In genomic region chr9:123304340-123304691, GRCh38 we compare ENCODE assay signal across 26 cellular contexts. TPM values are rescaled to one million over a fixed set of nuclear protein-coding genes. Genes with fewer than 3 reads are reported as not detected.
A peak's percentile ranks its signal among the peaks of the same experiment; 100 is the strongest.
DNase-seq lines count a peak whose midpoint lies in the region; ATAC-seq and TF ChIP-seq lines count a peak whose summit lies in the region.
"Had no signal": no experiment of that assay in that cellular context is flagged by ENCODE, and none has a peak within 500 bp of the region (broad histone marks: within the 10 kb centered on the region; RNA-seq: fewer than 3 reads in every experiment).

No MANE protein-coding gene starts in this region.

- H3K4me3 Mint-ChIP-seq in activated CD8-positive, alpha-beta memory T cell treated with anti-CD3 and anti-CD28 coated beads, Interleukin-2, amount 10 ng/mL, durations not matched to agents 7 days and 5 days = no peak overlapping the region
- peak overlapping the region; percentile 28 for H3K4me3 Mint-ChIP-seq in Caco-2 (ENCODE audit: unreplicated experiment)
- peak overlapping the region in 2 of 3 donors; percentile 69 to 76 for H3K4me3 Mint-ChIP-seq in T-cell
- H3K4me3 Mint-ChIP-seq in naive thymus-derived CD4-positive, alpha-beta T cell = peak overlapping the region; percentile 68 to 87 (median 80)
- H3K4me3 Mint-ChIP-seq: nephron progenitor cell had no signal

- TF ChIP-seq CTCF in Caco-2 (IDR thresholded peaks at IDR 0.05; ENCODE audit: insufficient read depth in 1 of 2, low read depth in 1 of 2, low read length in 1 of 2, severe bottlenecking in 1 of 2, unreplicated experiment in 1 of 2) = no peak

- CTCF ChIA-PET in activated CD8-positive, alpha-beta memory T cell treated with anti-CD3 and anti-CD28 coated beads, Interleukin-2, amount 10 ng/mL, durations not matched to agents 7 days and 5 days (lab: Charles Lee) = interaction anchor here (0.6 to 1.5 kb wide), 6 partner anchors 13 to 81 kb away, joined by 3 to 7 read pairs (median 4); no protein-coding TSS in a partner anchor
- CTCF ChIA-PET in Caco-2 (lab: Charles Lee) (interaction anchor here (1.7 kb wide), 1 partner anchor 46 kb away, joined by 6 read pairs; no protein-coding TSS in a partner anchor), T-cell (lab: Charles Lee) (interaction anchor here in 1 of 2 donors (1.5 kb wide), 1 partner anchor 35 kb away, joined by 8 read pairs; no protein-coding TSS in a partner anchor)
- CTCF ChIA-PET in naive thymus-derived CD4-positive, alpha-beta T cell (lab: Charles Lee) = interaction anchor here (0.5 kb wide), 1 partner anchor 915 kb away, joined by 3 read pairs; no protein-coding TSS in a partner anchor

- H3K9me3 ChIP-seq in Caco-2 = no peaks in the 10 kb centered on the region
- no peaks in the 10 kb centered on the region for H3K9me3 ChIP-seq in naive thymus-derived CD4-positive, alpha-beta T cell (ENCODE audit: control insufficient read depth in 2 of 3, low read length in 3 of 3)
- H3K9me3 ChIP-seq: pancreas, suprapubic skin had no signal

- H3K27ac ChIP-seq in naive thymus-derived CD4-positive, alpha-beta T cell (ENCODE audit: low read depth, low read length) = peak overlapping the region; percentile 7
- H3K27ac ChIP-seq: pancreas, suprapubic skin had no signal

- POLR2A ChIA-PET in Caco-2 (lab: Charles Lee) (no interaction called here), T-cell (lab: Charles Lee) (interaction anchor here in 1 of 2 donors (0.8 kb wide), 1 partner anchor 10 kb away, joined by 3 read pairs; no protein-coding TSS in a partner anchor)
- POLR2A ChIA-PET in naive thymus-derived CD4-positive, alpha-beta T cell (lab: Charles Lee) = interaction anchor here (0.6 to 1.3 kb wide), 4 partner anchors 16 to 99 kb away, joined by 3 to 8 read pairs (median 6); no protein-coding TSS in a partner anchor

- H3K4me3 ChIP-seq in Caco-2 (ENCODE audit: low read depth, low read length) = no peak overlapping the region
- no peak overlapping the region for H3K4me3 ChIP-seq in naive thymus-derived CD4-positive, alpha-beta T cell (ENCODE audit: low read length)
- H3K4me3 ChIP-seq: pancreas, suprapubic skin had no signal

- H3K4me1 ChIP-seq in Caco-2 = peaks cover 6% of the 10 kb centered on the region; the same call in 1 of the 2 replicates
- peaks cover 16 to 35% of the 10 kb centered on the region in 2 donors for H3K4me1 ChIP-seq in naive thymus-derived CD4-positive, alpha-beta T cell (ENCODE audit: control insufficient read depth in 2 of 2, insufficient read depth in 2 of 2, low read length in 2 of 2)
- H3K4me1 ChIP-seq: pancreas, suprapubic skin had no signal

- no peaks in the 10 kb centered on the region for H3K36me3 ChIP-seq in Caco-2 (ENCODE audit: control insufficient read depth, insufficient read depth, low read length)
- H3K36me3 ChIP-seq in naive thymus-derived CD4-positive, alpha-beta T cell (ENCODE audit: control insufficient read depth in 2 of 3, insufficient read depth in 3 of 3, low read length in 3 of 3) = no peaks in the 10 kb centered on the region
- H3K36me3 ChIP-seq: pancreas, suprapubic skin had no signal

- no peaks in the 10 kb centered on the region for H3K36me3 Mint-ChIP-seq in activated CD8-positive, alpha-beta memory T cell treated with anti-CD3 and anti-CD28 coated beads, Interleukin-2, amount 10 ng/mL, durations not matched to agents 7 days and 5 days
- no peaks in the 10 kb centered on the region for H3K36me3 Mint-ChIP-seq in Caco-2 (ENCODE audit: insufficient read depth, unreplicated experiment)
- no peaks in the 10 kb centered on the region for H3K36me3 Mint-ChIP-seq in T-cell
- H3K36me3 Mint-ChIP-seq in naive thymus-derived CD4-positive, alpha-beta T cell = no peaks in the 10 kb centered on the region

- BruUV-seq in Caco-2 (replicated peaks; lab: Mats Ljungman, UMichigan) = no TSS peak

- ATAC-seq in activated CD8-positive, alpha-beta memory T cell treated with anti-CD3 and anti-CD28 coated beads, Interleukin-2, amount 10 ng/mL, durations not matched to agents 7 days and 5 days = no peak
- ATAC-seq in T-cell (replicated peaks in 1 of 4) (no peak), HG03565 (IDR thresholded peaks at IDR 0.05; ENCODE audit: unreplicated experiment) (no peak)
- no peak for ATAC-seq in naive thymus-derived CD4-positive, alpha-beta T cell
- ATAC-seq: Right ventricle myocardium inferior, sciatic nerve had no signal

- H3K27ac Mint-ChIP-seq in activated CD8-positive, alpha-beta memory T cell treated with anti-CD3 and anti-CD28 coated beads, Interleukin-2, amount 10 ng/mL, durations not matched to agents 7 days and 5 days = peak overlapping the region; percentile 83
- H3K27ac Mint-ChIP-seq in Caco-2 (ENCODE audit: unreplicated experiment) (no peak overlapping the region), T-cell (peak overlapping the region; percentile 88 to 95)
- H3K27ac Mint-ChIP-seq in naive thymus-derived CD4-positive, alpha-beta T cell = peak overlapping the region; percentile 73 to 98 (median 88)
- H3K27ac Mint-ChIP-seq: nephron progenitor cell had no signal

- H3K27me3 ChIP-seq in Caco-2 (replicated peaks; ENCODE audit: control insufficient read depth, insufficient read depth, low read length) = no peaks in the 10 kb centered on the region
- no peaks in the 10 kb centered on the region for H3K27me3 ChIP-seq in naive thymus-derived CD4-positive, alpha-beta T cell (ENCODE audit: control insufficient read depth in 2 of 2, insufficient read depth in 2 of 2, low read length in 2 of 2)
- H3K27me3 ChIP-seq: pancreas, suprapubic skin had no signal

- no peaks in the 10 kb centered on the region for H3K9me3 Mint-ChIP-seq in activated CD8-positive, alpha-beta memory T cell treated with anti-CD3 and anti-CD28 coated beads, Interleukin-2, amount 10 ng/mL, durations not matched to agents 7 days and 5 days (ENCODE audit: low read depth)
- no peaks in the 10 kb centered on the region for H3K9me3 Mint-ChIP-seq in Caco-2 (ENCODE audit: unreplicated experiment)
- H3K9me3 Mint-ChIP-seq in T-cell = no peaks in the 10 kb centered on the region
- H3K9me3 Mint-ChIP-seq in naive thymus-derived CD4-positive, alpha-beta T cell = no peaks in the 10 kb centered on the region
- H3K9me3 Mint-ChIP-seq: nephron progenitor cell had no signal

- H3K4me1 Mint-ChIP-seq in activated CD8-positive, alpha-beta memory T cell treated with anti-CD3 and anti-CD28 coated beads, Interleukin-2, amount 10 ng/mL, durations not matched to agents 7 days and 5 days = peaks cover 35% of the 10 kb centered on the region
- H3K4me1 Mint-ChIP-seq in Caco-2 (ENCODE audit: low read depth, unreplicated experiment) (peaks cover 10% of the 10 kb centered on the region), T-cell (peaks cover 34 to 63% (median 44%) of the 10 kb centered on the region in 3 donors)
- H3K4me1 Mint-ChIP-seq in naive thymus-derived CD4-positive, alpha-beta T cell = peaks cover 29 to 72% (median 69%) of the 10 kb centered on the region in 7 donors

- no peak for DNase-seq in activated CD8-positive, alpha-beta memory T cell treated with anti-CD3 and anti-CD28 coated beads, Interleukin-2, amount 10 ng/mL, durations not matched to agents 7 days and 5 days
- no peak for DNase-seq in activated CD8-positive, alpha-beta memory T cell treated with anti-CD3 and anti-CD28 coated beads, Interleukin-2, amount 50 U/mL, for 4 hours
- no peak for DNase-seq in Caco-2
- DNase-seq in T-cell = no peak
- DNase-seq in naive thymus-derived CD4-positive, alpha-beta T cell = no peak
- DNase-seq in NCI-H748 (lab: John Stamatoyannopoulos, UW; ENCODE audit: unreplicated experiment) = no peak
- DNase-seq in SHP77 treated with DMSO at 0.1 percent for 48 hours (lab: John Stamatoyannopoulos, UW) = no peak
- DNase-seq: C1 segment of cervical spinal cord, dermis blood vessel endothelial cell, glutamatergic neuron, NCI-H1048, NCI-H2029, NCI-H2227 treated with DMSO at 0.1 percent for 48 hours, NCI-H748 treated with DMSO at 0.1 percent for 48 hours, nephron progenitor cell had no signal

- H3K27me3 Mint-ChIP-seq in activated CD8-positive, alpha-beta memory T cell treated with anti-CD3 and anti-CD28 coated beads, Interleukin-2, amount 10 ng/mL, durations not matched to agents 7 days and 5 days = no peaks in the 10 kb centered on the region
- no peaks in the 10 kb centered on the region for H3K27me3 Mint-ChIP-seq in Caco-2 (ENCODE audit: insufficient read depth, unreplicated experiment)
- H3K27me3 Mint-ChIP-seq in T-cell = no peaks in the 10 kb centered on the region
- H3K27me3 Mint-ChIP-seq in naive thymus-derived CD4-positive, alpha-beta T cell = no peaks in the 10 kb centered on the region
- H3K27me3 Mint-ChIP-seq: activated CD4-positive, alpha-beta T cell treated with anti-CD3 and anti-CD28 coated beads for 36 hours had no signal

- intact Hi-C loops in Caco-2 (cut with micrococcal nuclease; ENCODE audit: unreplicated experiment) = no loop called here
- intact Hi-C loops in naive thymus-derived CD4-positive, alpha-beta T cell (cut with micrococcal nuclease) = loop anchor here (1.0 to 5.0 kb wide), 3 partner anchors 19 to 35 kb away; no protein-coding TSS in a partner anchor

RNA-seq across cellular contexts. Expression of gene STRBP, which starts 35.9 kb away (rescaled TPM):
- 10 to 100 TPM; 19.3 to 27.4 TPM for total RNA-seq in activated CD8-positive, alpha-beta memory T cell treated with anti-CD3 and anti-CD28 coated beads, Interleukin-2, amount 10 ng/mL, durations not matched to agents 7 days and 5 days
- total RNA-seq in Caco-2 (2022) (41.2 and 43.5 TPM in 2 replicates), T-cell (10 to 100 TPM; 18.6 to 26.9 (median 20.0) TPM)
- total RNA-seq in naive thymus-derived CD4-positive, alpha-beta T cell = 10 to 100 TPM; 14.5 to 28.8 (median 17.5) TPM
- 10 to 100 TPM; 20.6 to 22.3 TPM for polyA plus RNA-seq in naive thymus-derived CD4-positive, alpha-beta T cell

RNA-seq across cellular contexts. Expression of gene CRB2, which starts 51.7 kb away (rescaled TPM):
- not detected for total RNA-seq in activated CD8-positive, alpha-beta memory T cell treated with anti-CD3 and anti-CD28 coated beads, Interleukin-2, amount 10 ng/mL, durations not matched to agents 7 days and 5 days
- total RNA-seq in Caco-2 (2022) (0.34 and 0.56 TPM in 2 replicates), T-cell (under 1 TPM in 2 of 5 donors, not detected in 3; 0.09 to 0.20 TPM)
- total RNA-seq in naive thymus-derived CD4-positive, alpha-beta T cell = not detected
- polyA plus RNA-seq in naive thymus-derived CD4-positive, alpha-beta T cell = not detected
- total RNA-seq: activated CD4-positive, alpha-beta T cell treated with anti-CD3 and anti-CD28 coated beads for 36 hours; cardiac septum; dermis blood vessel endothelial cell; endothelial cell of umbilical vein; HT1080; LHCN-M2; mesenteric fat pad; pancreas; suprapubic skin had no signal
- polyA plus RNA-seq: endothelial cell of umbilical vein had no signal
